In the genomic region with DNA sequence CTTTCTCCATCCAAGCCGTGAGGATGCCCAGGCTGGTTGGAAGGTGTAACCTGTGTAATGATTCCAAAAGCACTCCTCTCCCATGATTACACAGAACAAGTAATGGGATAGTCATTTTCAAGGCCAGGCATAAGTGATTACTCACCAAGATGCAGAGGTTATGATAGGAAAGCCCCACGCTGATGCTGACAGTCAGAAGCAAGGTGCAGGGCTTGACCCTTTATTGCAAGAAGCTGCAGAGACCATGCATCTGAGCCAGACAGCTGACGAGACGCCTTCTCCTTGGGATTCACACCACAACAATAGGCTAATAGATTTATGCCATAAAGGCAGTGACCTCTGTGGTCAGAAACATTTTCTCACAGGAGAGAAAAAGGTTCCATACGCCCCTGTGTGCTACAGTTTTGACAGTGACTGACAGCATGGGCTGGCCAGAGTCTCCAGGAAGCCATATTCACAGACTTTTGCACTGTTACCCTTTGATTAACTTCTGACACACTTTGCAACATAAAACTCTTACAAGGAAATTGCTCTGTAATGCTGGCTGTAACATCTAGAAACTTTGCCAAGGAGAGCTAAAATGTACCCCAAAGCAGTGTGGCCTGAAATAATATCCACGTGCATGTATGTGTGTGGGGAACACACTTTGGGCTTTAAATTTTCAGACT, we compare ENCODE assay signal across 22 cellular contexts.
DNase-seq lines count a peak whose midpoint lies in the region; ATAC-seq and TF ChIP-seq lines count a peak whose summit lies in the region.
"Had no signal": no experiment of that assay in that cellular context is flagged by ENCODE, and none has a peak within 500 bp of the region (broad histone marks: within the 10 kb centered on the region; RNA-seq: fewer than 3 reads in every experiment).

No MANE protein-coding gene starts in this region.

- DNase-seq in HPDE6-E6E7 (ENCODE audit: extremely low spot score), result peak; percentile 37
- no peak for DNase-seq in RWPE2 (ENCODE audit: low spot score)
- peak; percentile 29 for DNase-seq in epithelial cell of proximal tubule (ENCODE audit: low read depth)
- DNase-seq in omental fat pad (ENCODE audit: low spot score), result no peak
- no peak for DNase-seq in SHP77 treated with DMSO at 0.1 percent for 48 hours (lab: John Stamatoyannopoulos, UW)
- no peak for DNase-seq in T1000 (lab: John Stamatoyannopoulos, UW)
- DNase-seq in NCI-H2171 treated with DMSO at 0.1 percent for 48 hours (lab: John Stamatoyannopoulos, UW), result no peak
- DNase-seq: DMS 273 treated with DMSO at 0.1 percent for 48 hours, GDM1, GM23248, HCEC 1CT, MG63, NCI-H1092, NCI-H146, NCI-H2081, NCI-H524, RPMI8226 had no signal

- no peak for TF ChIP-seq CTCF in RWPE2 (IDR thresholded peaks at IDR 0.05; ENCODE audit: poor library complexity, severe bottlenecking)
- no peak for TF ChIP-seq CTCF in epithelial cell of proximal tubule (conservative IDR thresholded peaks at IDR 0.05; ENCODE audit: low read depth, low read length)
- no peak for TF ChIP-seq CTCF in omental fat pad (IDR thresholded peaks at IDR 0.05)

- H3K27ac ChIP-seq in RWPE2 (ENCODE audit: poor library complexity, severe bottlenecking), result no peak overlapping the region
- H3K27ac ChIP-seq: A549; BLaER1 treated with 17β-estradiol and CSF1 and Interleukin-3, amounts not matched to agents 10 nM and 100 nM; GM23248; KMS-11 had no signal

- H3K36me3 ChIP-seq in RWPE2 (ENCODE audit: low read depth), result no peaks in the 10 kb centered on the region
- H3K36me3 ChIP-seq: BLaER1 treated with 17β-estradiol and CSF1 and Interleukin-3, amounts not matched to agents 10 nM and 100 nM; MG63 had no signal

- peaks cover 4% of the 10 kb centered on the region for H3K4me1 ChIP-seq in RWPE2 (ENCODE audit: insufficient read depth, poor library complexity, severe bottlenecking)
- H3K4me1 ChIP-seq: A549; BLaER1 treated with 17β-estradiol and CSF1 and Interleukin-3, amounts not matched to agents 10 nM and 100 nM had no signal

- H3K27me3 ChIP-seq in RWPE2 (ENCODE audit: insufficient read depth, poor library complexity, severe bottlenecking), result no peaks in the 10 kb centered on the region
- H3K27me3 ChIP-seq: BLaER1 treated with 17β-estradiol and CSF1 and Interleukin-3, amounts not matched to agents 10 nM and 100 nM; MG63 had no signal

- peak; percentile 60; the same call in 2 of the 3 replicates for ATAC-seq in RWPE2 (ENCODE audit: low read depth)
- ATAC-seq in omental fat pad (ENCODE audit: low FRiP score), result peak; percentile 44
- ATAC-seq in HG02623 (IDR thresholded peaks at IDR 0.05; ENCODE audit: unreplicated experiment), result no peak
- ATAC-seq: A549, GM12878 had no signal

- H3K4me3 ChIP-seq in RWPE2 (ENCODE audit: severe bottlenecking), result no peak overlapping the region
- no peak overlapping the region for H3K4me3 ChIP-seq in epithelial cell of proximal tubule (ENCODE audit: low read depth, low read length)
- H3K4me3 ChIP-seq: A549; BLaER1 treated with 17β-estradiol and CSF1 and Interleukin-3, amounts not matched to agents 10 nM and 100 nM; GM12878; GM23248; MG63 had no signal

- H3K9me3 ChIP-seq in RWPE2 (ENCODE audit: severe bottlenecking), result no peaks in the 10 kb centered on the region
- H3K9me3 ChIP-seq: A549, MG63 had no signal

Comparison
In these comparisons a context has a peak if more than half of its experiments do, and no peak if none do; other contexts are left out.
1. DNase-seq: peak in HPDE6-E6E7 (single experiment) and epithelial cell of proximal tubule (single experiment); none in RWPE2 (single experiment), omental fat pad (single experiment), SHP77 treated with DMSO at 0.1 percent for 48 hours (single experiment), T1000 (single experiment) and NCI-H2171 treated with DMSO at 0.1 percent for 48 hours (single experiment).